Comparison of ENCODE assay signal across 9 cellular contexts in genomic region chr2:95207111-95207961, GRCh38. TPM values are rescaled to one million over a fixed set of nuclear protein-coding genes. Genes with fewer than 3 reads are reported as not detected.
DNase-seq lines count a peak whose midpoint lies in the region; ATAC-seq, FAIRE-seq and TF ChIP-seq lines count a peak whose summit lies in the region.
"Had no signal": no experiment of that assay in that cellular context is flagged by ENCODE, and none has a peak within 500 bp of the region (broad histone marks: within the 10 kb centered on the region; RNA-seq: fewer than 3 reads in every experiment).

Gene ZNF892 (plus strand): TSS chr2:95207521. CDS start chr2:95207816, 295 bp downstream.

- TF ChIP-seq CTCF in kidney (IDR thresholded peaks at IDR 0.05; ENCODE audit: borderline replicate concordance, extremely low read depth, insufficient read depth): peak; percentile 55

- no peak for FAIRE-seq in kidney (lab: Jason Lieb, UNC)
- FAIRE-seq: colon had no signal

- peaks cover 10 to 12% of the 10 kb centered on the region in 2 donors for H3K36me3 ChIP-seq in kidney (ENCODE audit: control insufficient read depth in 1 of 2, insufficient read depth in 2 of 2, low read length in 2 of 2)

- peaks cover 12 to 13% of the 10 kb centered on the region in 2 donors for H3K9me3 ChIP-seq in kidney (ENCODE audit: control insufficient read depth in 1 of 2, low read length in 2 of 2)

- H3K9ac ChIP-seq in kidney (ENCODE audit: low read length in 2 of 2): peak within 1 kb of the TSS; percentile 30 to 72

- H3K4me1 ChIP-seq in kidney (ENCODE audit: control insufficient read depth in 1 of 2, insufficient read depth in 1 of 2, low read depth in 1 of 2, low read length in 2 of 2): peaks cover 0 to 2% of the 10 kb centered on the region in 2 donors

- DNase-seq in AG08396 (ENCODE audit: low spot score): peak; percentile 97
- peak; percentile 92 for DNase-seq in NCI-H2196 (lab: John Stamatoyannopoulos, UW; ENCODE audit: unreplicated experiment)
- DNase-seq in cerebellar cortex (ENCODE audit: low spot score): peak; percentile 93
- peak; percentile 96 for DNase-seq in kidney
- peak; percentile 59 to 72 for DNase-seq in stimulated activated CD4-positive, alpha-beta T cell treated with anti-CD3 and anti-CD28 coated beads, Interleukin-15, amount 100 ng/mL, for 1 hour (ENCODE audit: low read depth in 1 of 2, low spot score in 1 of 2)

- intact Hi-C loops in kidney (cut with DNase I): no loop called here

- H3K27ac ChIP-seq in kidney (ENCODE audit: low read depth in 2 of 2, low read length in 2 of 2): peak within 1 kb of the TSS; percentile 75 to 88

- peak within 1 kb of the TSS; percentile 82 to 84 for H3K4me3 ChIP-seq in kidney (ENCODE audit: low read length in 2 of 2)

- peak; percentile 98 for ATAC-seq in GM18867 (IDR thresholded peaks at IDR 0.05; ENCODE audit: unreplicated experiment)
- peak; percentile 96 for ATAC-seq in HG03097 (IDR thresholded peaks at IDR 0.05; ENCODE audit: low FRiP score, unreplicated experiment)
- peak; percentile 98 for ATAC-seq in activated CD4-positive, CD25-positive, alpha-beta regulatory T cell treated with anti-CD3 and anti-CD28 coated beads, Interleukin-2, amount 50 U/mL, for 24 hours

RNA-seq across cellular contexts. Expression of gene ZNF892, which starts in this region (rescaled TPM):
- total RNA-seq in kidney: 6.2 TPM
- polyA plus RNA-seq in kidney (ENCODE audit: insufficient read depth, low read depth, low replicate concordance): 0.34 TPM

Comparison
In these comparisons a context has a peak if more than half of its experiments do, and no peak if none do; other contexts are left out.
1. Peak in every context shown above with its lines: DNase-seq, ATAC-seq, H3K4me3 ChIP-seq and H3K27ac ChIP-seq.